In the genomic region with DNA sequence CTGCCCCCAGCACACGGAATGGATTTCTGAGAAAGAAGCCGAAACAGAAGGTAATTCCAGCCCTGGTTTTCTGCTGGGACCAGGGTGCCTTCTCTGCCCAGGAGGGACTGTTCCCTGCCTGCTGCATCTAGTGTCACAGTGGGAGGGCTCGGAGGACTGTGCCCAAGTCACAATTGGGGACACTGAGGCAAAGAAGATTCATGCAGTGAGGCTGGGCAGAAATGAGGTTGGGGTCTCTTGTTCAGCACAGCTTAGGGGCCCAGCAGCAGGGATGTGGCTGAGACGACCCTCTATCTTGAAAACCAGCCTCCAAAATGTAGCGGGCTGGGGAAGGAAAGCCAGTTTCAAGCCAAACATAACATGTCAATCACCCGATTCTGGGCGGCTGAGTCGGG, we compare ENCODE assay signal across 9 cellular contexts. TPM values are rescaled to one million over a fixed set of nuclear protein-coding genes. Genes with fewer than 3 reads are reported as not detected.
DNase-seq lines count a peak whose midpoint lies in the region; ATAC-seq, FAIRE-seq and TF ChIP-seq lines count a peak whose summit lies in the region.
"Had no signal": no experiment of that assay in that cellular context is flagged by ENCODE, and none has a peak within 500 bp of the region (broad histone marks: within the 10 kb centered on the region; RNA-seq: fewer than 3 reads in every experiment).

No MANE protein-coding gene starts in this region.

- H3K27me3 ChIP-seq in right atrium auricular region (no peaks in the 10 kb centered on the region), mononuclear cell (ENCODE audit: insufficient read depth, low read length) (no peaks in the 10 kb centered on the region)
- H3K27me3 ChIP-seq: thyroid gland had no signal

- H3K4me3 Mint-ChIP-seq in activated T-helper 17 cell treated with anti-CD3 and anti-CD28 coated beads, Interleukin-2, amount 50 U/mL, for 72 hours = peak overlapping the region; percentile 99

- no peaks in the 10 kb centered on the region for H3K27me3 Mint-ChIP-seq in activated T-helper 17 cell treated with anti-CD3 and anti-CD28 coated beads, Interleukin-2, amount 50 U/mL, for 72 hours

- TF ChIP-seq POLR2A in GM12891 (IDR thresholded peaks at IDR 0.05; ENCODE audit: low read depth, low read length) = no peak

- H3K4me1 Mint-ChIP-seq in activated T-helper 17 cell treated with anti-CD3 and anti-CD28 coated beads, Interleukin-2, amount 50 U/mL, for 72 hours = peaks cover 34% of the 10 kb centered on the region

- no peaks in the 10 kb centered on the region for H3K36me3 ChIP-seq in right atrium auricular region
- H3K36me3 ChIP-seq: thyroid gland had no signal

- no peak overlapping the region for H3K4me3 ChIP-seq in right atrium auricular region
- H3K4me3 ChIP-seq in mononuclear cell (ENCODE audit: low read length) = peak overlapping the region; percentile 51
- H3K4me3 ChIP-seq: thyroid gland had no signal

- no peak for TF ChIP-seq CTCF in right atrium auricular region (IDR thresholded peaks at IDR 0.05)

- peaks cover 57% of the 10 kb centered on the region for H3K36me3 Mint-ChIP-seq in activated T-helper 17 cell treated with anti-CD3 and anti-CD28 coated beads, Interleukin-2, amount 50 U/mL, for 72 hours (ENCODE audit: low read depth)

- no peak for ATAC-seq in left cardiac atrium
- ATAC-seq in activated T-helper 17 cell treated with anti-CD3 and anti-CD28 coated beads, Interleukin-2, amount 50 U/mL, for 72 hours (replicated peaks) = no peak

- H3K9me3 Mint-ChIP-seq in activated T-helper 17 cell treated with anti-CD3 and anti-CD28 coated beads, Interleukin-2, amount 50 U/mL, for 72 hours = no peaks in the 10 kb centered on the region

- H3K9me3 ChIP-seq in right atrium auricular region = no peaks in the 10 kb centered on the region
- no peaks in the 10 kb centered on the region for H3K9me3 ChIP-seq in mononuclear cell (ENCODE audit: low read depth, low read length)
- H3K9me3 ChIP-seq: thyroid gland had no signal

- H3K4me1 ChIP-seq in right atrium auricular region (peaks cover 0 to 22% of the 10 kb centered on the region in 2 donors), mononuclear cell (ENCODE audit: insufficient read depth, low read length) (peaks cover 87% of the 10 kb centered on the region)

- intact Hi-C loops in left cardiac atrium (cut with DNase I) = no loop called here

- DNase-seq in right atrium auricular region (ENCODE audit: low spot score) = peak; percentile 46
- DNase-seq in left cardiac atrium = no peak
- no peak for DNase-seq in Ammon's horn (ENCODE audit: low spot score)
- DNase-seq in DMS 273 (lab: John Stamatoyannopoulos, UW; ENCODE audit: unreplicated experiment) = no peak
- DNase-seq in LoVo (ENCODE audit: low spot score) = no peak
- DNase-seq in GM12891 (ENCODE audit: insufficient read length, low spot score) = no peak

- no peak overlapping the region for H3K27ac ChIP-seq in right atrium auricular region
- H3K27ac ChIP-seq: thyroid gland had no signal

- no peak for FAIRE-seq in GM12891 (lab: Jason Lieb, UNC)

- H3K27ac Mint-ChIP-seq in activated T-helper 17 cell treated with anti-CD3 and anti-CD28 coated beads, Interleukin-2, amount 50 U/mL, for 72 hours = peak overlapping the region; percentile 100

TF ChIP-seq in GM12891, 5 proteins besides CTCF, POLR2A, EP300 and RAD21:
- TF ChIP-seq POU2F2 (IDR thresholded peaks at IDR 0.05; ENCODE audit: low read depth, low read length) = no peak
- no peak for TF ChIP-seq PAX5 (IDR thresholded peaks at IDR 0.05; ENCODE audit: insufficient read depth, low read length, severe bottlenecking)
- TF ChIP-seq TAF1 (IDR thresholded peaks at IDR 0.05; ENCODE audit: low read depth, low read length) = no peak; the same call in 1 of the 2 replicates

RNA-seq across cellular contexts. Expression of a gene that starts 0.6 kb away (rescaled TPM):
- total RNA-seq in right atrium auricular region (1 to 10 TPM in 1 of 2 donors, under 1 TPM in 1; 0.07 to 1.3 TPM), left cardiac atrium (under 1 TPM; 0.18 to 0.63 TPM), mononuclear cell (21.1 TPM)
- total RNA-seq in activated T-helper 17 cell treated with anti-CD3 and anti-CD28 coated beads, Interleukin-2, amount 50 U/mL, for 72 hours = 10 to 100 TPM; 41.8 to 53.6 TPM
- polyA plus RNA-seq in GM12891 (2012; ENCODE audit: low read depth, missing spikeins) = 39.6 TPM
